8 cellular contexts compared by ENCODE assay signal in the genomic region with DNA sequence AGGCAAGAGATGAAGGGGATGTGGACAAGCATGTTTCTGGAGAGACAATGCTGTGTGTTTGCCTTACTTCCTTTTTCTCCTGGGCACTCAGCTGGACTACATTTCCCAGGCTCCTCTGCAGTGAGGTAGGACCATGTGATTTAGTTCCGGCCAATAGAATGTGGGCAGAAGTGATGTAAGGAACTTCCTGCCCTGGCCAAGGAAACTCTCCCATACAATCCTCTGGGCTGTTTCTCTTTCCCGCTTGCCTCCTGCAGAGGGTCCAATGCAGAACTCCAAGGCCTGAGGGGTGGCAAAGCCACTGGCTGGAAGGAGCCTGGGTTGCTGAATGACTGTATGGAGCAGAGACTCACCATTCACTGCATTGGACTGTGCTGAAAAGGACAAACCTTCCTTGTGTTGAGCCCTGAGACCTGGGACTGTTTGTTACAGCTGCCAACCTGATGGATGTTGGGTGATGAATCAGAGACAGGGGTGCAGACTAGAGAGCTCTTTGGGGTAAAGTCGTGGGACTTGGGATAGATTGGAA.
DNase-seq lines count a peak whose midpoint lies in the region; ATAC-seq and TF ChIP-seq lines count a peak whose summit lies in the region.
"Had no signal": no experiment of that assay in that cellular context is flagged by ENCODE, and none has a peak within 500 bp of the region (broad histone marks: within the 10 kb centered on the region; RNA-seq: fewer than 3 reads in every experiment).

No MANE protein-coding gene starts in this region.

- peak; percentile 90 for ATAC-seq in GM19467 (IDR thresholded peaks at IDR 0.05; ENCODE audit: unreplicated experiment)
- ATAC-seq in HG03520 (IDR thresholded peaks at IDR 0.05; ENCODE audit: unreplicated experiment), result peak; percentile 96
- ATAC-seq in natural killer cell treated with Interleukin-12 subunit alpha and Interleukin-12 subunit beta and Interleukin-15 and Interleukin-18, amount 100 ng/mL, for 72 hours, result peak; percentile 75 to 87

- peaks cover 27% of the 10 kb centered on the region for H3K4me1 Mint-ChIP-seq in endothelial cell (ENCODE audit: unreplicated experiment)
- peaks cover 0 to 3% of the 10 kb centered on the region in 2 donors for H3K4me1 Mint-ChIP-seq in natural killer cell treated with Interleukin-12 subunit alpha and Interleukin-12 subunit beta and Interleukin-15 and Interleukin-18, amount 100 ng/mL, for 72 hours (ENCODE audit: low read depth in 2 of 2)

- peak; percentile 59 for DNase-seq in GDM1 (lab: John Stamatoyannopoulos, UW)
- DNase-seq in RPMI7951 (ENCODE audit: low read depth), result peak; percentile 70
- peak; percentile 73 for DNase-seq in endothelial cell (ENCODE audit: low spot score)
- DNase-seq in natural killer cell treated with Interleukin-12 subunit alpha and Interleukin-12 subunit beta and Interleukin-15 and Interleukin-18, amount 100 ng/mL, for 72 hours (ENCODE audit: low spot score), result no peak
- no peak for DNase-seq in activated T-cell treated with anti-CD3 and anti-CD28 coated beads, Interleukin-2, amount 50 U/mL, for 1 hour

- H3K27me3 Mint-ChIP-seq in endothelial cell (ENCODE audit: unreplicated experiment), result peaks cover 4% of the 10 kb centered on the region
- H3K27me3 Mint-ChIP-seq in natural killer cell treated with Interleukin-12 subunit alpha and Interleukin-12 subunit beta and Interleukin-15 and Interleukin-18, amount 100 ng/mL, for 72 hours, result peaks cover 0 to 5% of the 10 kb centered on the region in 2 donors
- H3K27me3 Mint-ChIP-seq: activated naive CD8-positive, alpha-beta T cell had no signal

- no peaks in the 10 kb centered on the region for H3K36me3 Mint-ChIP-seq in endothelial cell (ENCODE audit: low read depth, unreplicated experiment)
- H3K36me3 Mint-ChIP-seq in natural killer cell treated with Interleukin-12 subunit alpha and Interleukin-12 subunit beta and Interleukin-15 and Interleukin-18, amount 100 ng/mL, for 72 hours, result no peaks in the 10 kb centered on the region
- H3K36me3 Mint-ChIP-seq: activated naive CD8-positive, alpha-beta T cell had no signal

- H3K4me3 Mint-ChIP-seq in endothelial cell (ENCODE audit: unreplicated experiment), result peak overlapping the region; percentile 37
- H3K4me3 Mint-ChIP-seq in natural killer cell treated with Interleukin-12 subunit alpha and Interleukin-12 subunit beta and Interleukin-15 and Interleukin-18, amount 100 ng/mL, for 72 hours, result no peak overlapping the region
- H3K4me3 Mint-ChIP-seq: activated naive CD8-positive, alpha-beta T cell had no signal

- TF ChIP-seq CTCF in endothelial cell (IDR thresholded peaks at IDR 0.05; ENCODE audit: unreplicated experiment), result no peak

- H3K9me3 Mint-ChIP-seq in endothelial cell (ENCODE audit: unreplicated experiment), result no peaks in the 10 kb centered on the region
- H3K9me3 Mint-ChIP-seq in natural killer cell treated with Interleukin-12 subunit alpha and Interleukin-12 subunit beta and Interleukin-15 and Interleukin-18, amount 100 ng/mL, for 72 hours, result no peaks in the 10 kb centered on the region

- H3K27ac Mint-ChIP-seq in endothelial cell (ENCODE audit: unreplicated experiment), result peak overlapping the region; percentile 99
- no peak overlapping the region for H3K27ac Mint-ChIP-seq in natural killer cell treated with Interleukin-12 subunit alpha and Interleukin-12 subunit beta and Interleukin-15 and Interleukin-18, amount 100 ng/mL, for 72 hours
- H3K27ac Mint-ChIP-seq: activated naive CD8-positive, alpha-beta T cell had no signal

Comparison
In these comparisons a context has a peak if more than half of its experiments do, and no peak if none do; other contexts are left out.
1. DNase-seq: peak in GDM1 (single experiment), RPMI7951 (single experiment) and endothelial cell (single experiment); none in natural killer cell treated with Interleukin-12 subunit alpha and Interleukin-12 subunit beta and Interleukin-15 and Interleukin-18, amount 100 ng/mL, for 72 hours (single experiment) and activated T-cell treated with anti-CD3 and anti-CD28 coated beads, Interleukin-2, amount 50 U/mL, for 1 hour (single experiment).
2. Peak in every context shown above with its lines, with median percentiles within 50 percentile points of each other: ATAC-seq.